Comparison of ENCODE assay signal across 8 cellular contexts in genomic region chr1:18597159-18598042, GRCh38. TPM values are rescaled to one million over a fixed set of nuclear protein-coding genes. Genes with fewer than 3 reads are reported as not detected.
A peak's percentile ranks its signal among the peaks of the same experiment; 100 is the strongest.
DNase-seq lines count a peak whose midpoint lies in the region; ATAC-seq lines count a peak whose summit lies in the region.

No MANE protein-coding gene starts in this region.

- H3K27me3 Mint-ChIP-seq in activated CD4-positive, alpha-beta memory T cell treated with anti-CD3 and anti-CD28 coated beads for 36 hours = peaks cover 24% of the 10 kb centered on the region
- peaks cover 45 to 71% of the 10 kb centered on the region in 2 donors for H3K27me3 Mint-ChIP-seq in effector memory CD8-positive, alpha-beta T cell

- H3K9me3 Mint-ChIP-seq in activated CD4-positive, alpha-beta memory T cell treated with anti-CD3 and anti-CD28 coated beads for 36 hours = no peaks in the 10 kb centered on the region
- H3K9me3 Mint-ChIP-seq in effector memory CD8-positive, alpha-beta T cell = no peaks in the 10 kb centered on the region

- H3K4me1 Mint-ChIP-seq in activated CD4-positive, alpha-beta memory T cell treated with anti-CD3 and anti-CD28 coated beads for 36 hours (ENCODE audit: low read depth) = no peaks in the 10 kb centered on the region
- peaks cover 0 to 2% of the 10 kb centered on the region in 2 donors for H3K4me1 Mint-ChIP-seq in effector memory CD8-positive, alpha-beta T cell (ENCODE audit: low read depth in 2 of 2)

- intact Hi-C loops in activated CD4-positive, alpha-beta memory T cell treated with anti-CD3 and anti-CD28 coated beads for 36 hours (cut with micrococcal nuclease) = loop anchor here (1.0 to 2.0 kb wide), 3 partner anchors 84 to 277 kb away; no protein-coding TSS in a partner anchor

- no peak overlapping the region for H3K27ac Mint-ChIP-seq in activated CD4-positive, alpha-beta memory T cell treated with anti-CD3 and anti-CD28 coated beads for 36 hours
- no peak overlapping the region for H3K27ac Mint-ChIP-seq in effector memory CD8-positive, alpha-beta T cell

- POLR2A ChIA-PET in activated CD4-positive, alpha-beta memory T cell treated with anti-CD3 and anti-CD28 coated beads for 36 hours (lab: Charles Lee) = no interaction called here

- H3K36me3 Mint-ChIP-seq in activated CD4-positive, alpha-beta memory T cell treated with anti-CD3 and anti-CD28 coated beads for 36 hours = no peaks in the 10 kb centered on the region
- H3K36me3 Mint-ChIP-seq in effector memory CD8-positive, alpha-beta T cell (ENCODE audit: insufficient read depth) = no peaks in the 10 kb centered on the region

- no peak for ATAC-seq in effector memory CD8-positive, alpha-beta T cell (replicated peaks)
- ATAC-seq in HG03432 (IDR thresholded peaks at IDR 0.05; ENCODE audit: unreplicated experiment) = no peak

- H3K4me3 Mint-ChIP-seq in activated CD4-positive, alpha-beta memory T cell treated with anti-CD3 and anti-CD28 coated beads for 36 hours = no peak overlapping the region
- no peak overlapping the region for H3K4me3 Mint-ChIP-seq in effector memory CD8-positive, alpha-beta T cell

- peak; percentile 52 for DNase-seq in DMS79 treated with DMSO at 0.1 percent for 48 hours (lab: John Stamatoyannopoulos, UW)
- DNase-seq in DMS79 (lab: John Stamatoyannopoulos, UW) = no peak
- peak; percentile 54 for DNase-seq in NCI-H2196 (lab: John Stamatoyannopoulos, UW; ENCODE audit: unreplicated experiment)
- peak; percentile 66 for DNase-seq in activated CD4-positive, alpha-beta memory T cell treated with anti-CD3 and anti-CD28 coated beads for 36 hours
- DNase-seq in effector memory CD8-positive, alpha-beta T cell = peak in 2 of 3 experiments; percentile 10
- DNase-seq in middle frontal gyrus (ENCODE audit: extremely low spot score, low spot score) = peak; percentile 31
- DNase-seq in stimulated activated CD8-positive, alpha-beta memory T cell treated with anti-CD3 and anti-CD28 coated beads, Interleukin-7, amount 100 ng/mL, for 24 hours (ENCODE audit: low read depth) = peak; percentile 12

- CTCF ChIA-PET in activated CD4-positive, alpha-beta memory T cell treated with anti-CD3 and anti-CD28 coated beads for 36 hours (lab: Charles Lee) = interaction anchor here (0.6 to 3.5 kb wide), 30 partner anchors 9 to 317 kb away, joined by 3 to 42 read pairs (median 4); no protein-coding TSS in a partner anchor

RNA-seq across cellular contexts. Expression of gene PAX7, which starts 33.2 kb away (rescaled TPM):
- total RNA-seq in activated CD4-positive, alpha-beta memory T cell treated with anti-CD3 and anti-CD28 coated beads for 36 hours = not detected
